Comparison of ENCODE assay signal across 9 cellular contexts in the genomic region with DNA sequence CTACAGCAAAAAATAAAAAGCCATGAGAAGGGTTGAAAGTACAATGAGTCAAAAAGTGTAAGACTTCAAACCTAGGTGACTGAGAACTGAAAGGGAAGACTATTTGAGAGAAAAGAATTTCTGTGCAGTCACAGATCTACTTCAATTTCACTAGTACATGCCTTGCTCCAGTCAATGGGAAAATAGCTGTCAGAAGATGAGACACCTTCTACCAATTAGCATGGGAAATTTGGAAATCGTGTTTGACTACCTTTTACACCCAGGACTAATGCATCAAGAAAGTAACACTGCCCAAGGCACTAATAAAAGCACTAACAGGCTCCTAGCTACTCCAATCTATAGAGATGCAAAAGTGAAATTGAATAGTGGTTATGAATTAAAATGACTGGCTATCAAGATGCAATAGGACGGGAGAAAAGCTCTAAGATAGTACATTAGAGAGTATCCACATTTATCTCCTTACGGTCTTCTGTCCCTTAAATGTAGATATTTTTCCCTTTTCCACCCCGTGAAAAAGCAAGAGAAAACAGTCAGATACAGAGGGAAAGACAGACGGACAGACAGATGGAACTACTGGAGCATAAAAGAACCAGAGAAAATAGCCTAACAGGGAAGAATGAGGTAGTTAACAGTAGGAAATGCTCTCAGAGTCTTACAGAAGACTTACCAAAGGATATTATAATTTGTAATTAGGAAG. TPM values are rescaled to one million over a fixed set of nuclear protein-coding genes. Genes with fewer than 3 reads are reported as not detected.
DNase-seq lines count a peak whose midpoint lies in the region; ATAC-seq, FAIRE-seq and TF ChIP-seq lines count a peak whose summit lies in the region.
"Had no signal": no experiment of that assay in that cellular context is flagged by ENCODE, and none has a peak within 500 bp of the region (broad histone marks: within the 10 kb centered on the region; RNA-seq: fewer than 3 reads in every experiment).

No MANE protein-coding gene starts in this region.

- no peak for FAIRE-seq in pancreas (lab: Jason Lieb, UNC)

- H3K36me3 ChIP-seq in A673 (ENCODE audit: insufficient read depth, low read length, poor library complexity, severe bottlenecking) (no peaks in the 10 kb centered on the region), pancreas (no peaks in the 10 kb centered on the region)

- peak overlapping the region; percentile 50 for H3K27ac Mint-ChIP-seq in activated naive CD8-positive, alpha-beta T cell

- DNase-seq in A673 (ENCODE audit: low spot score) (no peak), NCI-H1417 (lab: John Stamatoyannopoulos, UW) (no peak), NCI-H2029 treated with DMSO at 0.1 percent for 48 hours (lab: John Stamatoyannopoulos, UW) (no peak), pancreas (no peak)
- DNase-seq: amygdala had no signal

- peaks cover 4% of the 10 kb centered on the region for H3K36me3 Mint-ChIP-seq in activated naive CD8-positive, alpha-beta T cell

- POLR2A ChIA-PET in A673 (lab: Charles Lee; ENCODE audit: low non-redundant PET): no interaction called here

- no peak overlapping the region for H3K27ac ChIP-seq in A673 (ENCODE audit: low read depth, low read length, poor library complexity, severe bottlenecking)
- no peak overlapping the region for H3K27ac ChIP-seq in pancreas

- TF ChIP-seq CTCF in A673 (conservative IDR thresholded peaks at IDR 0.05; ENCODE audit: low read depth, low read length) (no peak), pancreas (IDR thresholded peaks at IDR 0.05) (no peak)

- peak overlapping the region; percentile 56 for H3K4me3 Mint-ChIP-seq in activated naive CD8-positive, alpha-beta T cell

- H3K4me3 ChIP-seq in A673 (ENCODE audit: low read depth, low read length, poor library complexity, severe bottlenecking) (no peak overlapping the region), pancreas (no peak overlapping the region)

- no peaks in the 10 kb centered on the region for H3K27me3 ChIP-seq in A673 (replicated peaks; ENCODE audit: insufficient read depth, low read depth, low read length, poor library complexity)
- H3K27me3 ChIP-seq in pancreas: no peaks in the 10 kb centered on the region

- CTCF ChIA-PET in A673 (lab: Charles Lee): no interaction called here

- no TSS peak for BruUV-seq in A673 (replicated peaks; lab: Mats Ljungman, UMichigan)

- H3K4me1 Mint-ChIP-seq in activated naive CD8-positive, alpha-beta T cell (ENCODE audit: low read depth): peaks cover 85% of the 10 kb centered on the region

- H3K4me1 ChIP-seq in A673 (ENCODE audit: insufficient read depth, low read length, poor library complexity, severe bottlenecking) (peaks cover 11% of the 10 kb centered on the region), pancreas (peaks cover 6 to 23% (median 12%) of the 10 kb centered on the region in 3 donors)

- WGBS in pancreas, 2 donors: 57 to 65% methylated on average over 5 of the region's 5 CpGs

- H3K27me3 Mint-ChIP-seq in activated naive CD8-positive, alpha-beta T cell: no peaks in the 10 kb centered on the region

- H3K9me3 Mint-ChIP-seq in activated naive CD8-positive, alpha-beta T cell (ENCODE audit: low read depth): no peaks in the 10 kb centered on the region

- H3K9me3 ChIP-seq in A673 (ENCODE audit: low read depth, low read length, poor library complexity, severe bottlenecking): no peaks in the 10 kb centered on the region
- H3K9me3 ChIP-seq in pancreas: no peaks in the 10 kb centered on the region

- intact Hi-C loops in A673 (cut with micrococcal nuclease; ENCODE audit: unreplicated experiment) (no loop called here), pancreas (cut with DNase I) (no loop called here)

- ATAC-seq in GM18502 (IDR thresholded peaks at IDR 0.05; ENCODE audit: poor library complexity, unreplicated experiment): peak; percentile 44
- ATAC-seq in GM21423 (IDR thresholded peaks at IDR 0.05; ENCODE audit: unreplicated experiment): peak; percentile 36
- peak; percentile 53 for ATAC-seq in HG03196 (IDR thresholded peaks at IDR 0.05; ENCODE audit: unreplicated experiment)
- ATAC-seq in pancreas: no peak

RNA-seq across cellular contexts. Expression of a gene that starts 15.2 kb away (rescaled TPM):
- 14.4 and 16.8 TPM in 2 replicates for total RNA-seq in A673 (2021)
- 10 to 100 TPM; 10.7 to 18.3 (median 15.2) TPM for total RNA-seq in pancreas
- 10 to 100 TPM; 10.6 to 14.3 TPM for polyA plus RNA-seq in pancreas

RNA-seq across cellular contexts. Expression of a gene that starts 15.4 kb away (rescaled TPM):
- 21.8 and 23.3 TPM in 2 replicates for total RNA-seq in A673 (2021)
- total RNA-seq in pancreas: 10 to 100 TPM in 1 of 6 donors, 1 to 10 TPM in 5; 3.7 to 15.0 (median 6.5) TPM
- 1 to 10 TPM; 3.1 to 5.7 TPM for polyA plus RNA-seq in pancreas

Comparison
In these comparisons a context has a peak if more than half of its experiments do, and no peak if none do; other contexts are left out.
1. ATAC-seq: peak in GM18502 (single experiment), GM21423 (single experiment) and HG03196 (single experiment); none in pancreas (0 of 4).